8 cellular contexts compared by ENCODE assay signal in genomic region chr17:82648761-82649474, GRCh38. TPM values are rescaled to one million over a fixed set of nuclear protein-coding genes. Genes with fewer than 3 reads are reported as not detected.
A peak's percentile ranks its signal among the peaks of the same experiment; 100 is the strongest.
DNase-seq lines count a peak whose midpoint lies in the region; ATAC-seq and TF ChIP-seq lines count a peak whose summit lies in the region.

No MANE protein-coding gene starts in this region.

- H3K9ac ChIP-seq in duodenal mucosa (ENCODE audit: low read depth in 1 of 2, low read length in 2 of 2) = peak overlapping the region; percentile 51 to 69

- DNase-seq in Ammon's horn (ENCODE audit: low spot score) (peak; percentile 65), GM13977 (ENCODE audit: low spot score) (peak; percentile 79), SJSA1 (ENCODE audit: low read depth in 1 of 2, low spot score in 2 of 2) (peak; percentile 51 to 65), ureter (ENCODE audit: low spot score) (peak; percentile 69)
- no peak for DNase-seq in activated CD4-positive, alpha-beta T cell treated with anti-CD3 and anti-CD28 coated beads, Interleukin-2, amount 50 U/mL, for 4 hours

- peaks cover 2% of the 10 kb centered on the region; the same call in 1 of the 2 replicates for H3K9me3 ChIP-seq in SJSA1 (replicated peaks)
- H3K9me3 ChIP-seq in duodenal mucosa (ENCODE audit: control insufficient read depth in 1 of 2, low read length in 2 of 2) = no peaks in the 10 kb centered on the region
- H3K9me3 ChIP-seq in mononuclear cell (ENCODE audit: low read depth, low read length) = no peaks in the 10 kb centered on the region

- no peak for TF ChIP-seq CTCF in GM13977 (IDR thresholded peaks at IDR 0.05; ENCODE audit: extremely low read depth, insufficient read depth, missing control alignments)

- H3K36me3 ChIP-seq in SJSA1 (peaks cover 36% of the 10 kb centered on the region), duodenal mucosa (ENCODE audit: control insufficient read depth in 1 of 2, insufficient read depth in 2 of 2, low read length in 2 of 2) (peaks cover 4 to 7% of the 10 kb centered on the region in 2 donors)

- H3K27me3 ChIP-seq in SJSA1 (replicated peaks) (no peaks in the 10 kb centered on the region), duodenal mucosa (ENCODE audit: control insufficient read depth in 1 of 2, insufficient read depth in 2 of 2, low read length in 2 of 2) (no peaks in the 10 kb centered on the region), mononuclear cell (ENCODE audit: insufficient read depth, low read length) (no peaks in the 10 kb centered on the region)

- ATAC-seq in GM18870 (IDR thresholded peaks at IDR 0.05; ENCODE audit: unreplicated experiment) = no peak

- H3K4me3 ChIP-seq in SJSA1 (peak overlapping the region; percentile 43), duodenal mucosa (ENCODE audit: low read depth in 1 of 2, low read length in 2 of 2) (peak overlapping the region; percentile 59 to 65), mononuclear cell (ENCODE audit: low read length) (peak overlapping the region; percentile 27)

- peak overlapping the region; percentile 50; the same call in 1 of the 2 replicates for H3K27ac ChIP-seq in SJSA1
- H3K27ac ChIP-seq in duodenal mucosa (ENCODE audit: low read depth, low read length) = no peak overlapping the region

- in situ Hi-C loops in GM13977 (cut with MboI; ENCODE audit: low pct_unique_long_range_greater_than_20kb, low sequenced_read_pairs, unreplicated experiment) = no loop called here

- H3K4me1 ChIP-seq in SJSA1 (replicated peaks) = peaks cover 9% of the 10 kb centered on the region
- peaks cover 16 to 27% of the 10 kb centered on the region in 2 donors for H3K4me1 ChIP-seq in duodenal mucosa (ENCODE audit: control insufficient read depth in 1 of 2, insufficient read depth in 2 of 2, low read length in 2 of 2)
- H3K4me1 ChIP-seq in mononuclear cell (ENCODE audit: insufficient read depth, low read length) = peaks cover 29% of the 10 kb centered on the region

RNA-seq across cellular contexts. Expression of gene WDR45B, which starts 0.7 kb away (rescaled TPM):
- total RNA-seq in SJSA1 (2014; rRNA removed; shearing (Covaris generic)) = 157 and 203 TPM in 2 replicates
- total RNA-seq in mononuclear cell (73.3 TPM), ureter (96.0 TPM)

RNA-seq across cellular contexts. Expression of gene RAB40B, which starts 49.6 kb away (rescaled TPM):
- 11.2 and 30.9 TPM in 2 replicates for total RNA-seq in SJSA1 (2014; rRNA removed; shearing (Covaris generic))
- 0.63 TPM for total RNA-seq in mononuclear cell
- total RNA-seq in ureter = 18.9 TPM

Comparison
In these comparisons a context has a peak if more than half of its experiments do, and no peak if none do; other contexts are left out.
1. DNase-seq: peak in Ammon's horn (single experiment), GM13977 (single experiment), SJSA1 (2 of 2) and ureter (single experiment); none in activated CD4-positive, alpha-beta T cell treated with anti-CD3 and anti-CD28 coated beads, Interleukin-2, amount 50 U/mL, for 4 hours (0 of 2).
2. Peak in every context shown above with its lines, with median percentiles within 50 percentile points of each other: H3K4me3 ChIP-seq.